In the genomic region with DNA sequence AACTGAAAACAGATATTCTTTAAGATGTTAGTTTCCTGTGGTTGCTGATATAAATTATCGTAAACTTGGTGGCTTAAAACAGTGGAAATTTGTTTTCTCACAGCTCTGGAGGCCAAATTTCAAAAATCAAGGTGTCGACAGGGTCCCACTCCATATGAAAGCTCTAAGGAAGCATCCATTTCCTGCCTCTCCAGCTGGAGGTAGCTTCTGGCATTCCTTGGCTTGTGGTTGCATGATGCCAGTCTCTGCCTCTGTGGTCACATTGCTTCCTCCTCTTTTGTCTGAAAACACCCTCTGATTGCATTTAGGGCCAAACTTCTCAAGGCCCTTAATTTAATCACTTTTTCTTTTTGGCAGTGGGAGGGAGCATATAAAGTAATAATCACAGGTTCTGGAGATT, we compare ENCODE assay signal across 23 cellular contexts.
"Had no signal": no experiment of that assay in that cellular context is flagged by ENCODE, and none has a peak within 500 bp of the region (broad histone marks: within the 10 kb centered on the region; RNA-seq: fewer than 3 reads in every experiment).

No MANE protein-coding gene starts in this region.

- H3K4me1 ChIP-seq: body of pancreas, breast epithelium, SJCRH30 had no signal

- DNase-seq: activated CD4-positive, alpha-beta T cell treated with anti-CD3 and anti-CD28 coated beads for 36 hours; activated CD4-positive, alpha-beta T cell treated with anti-CD3 and anti-CD28 coated beads, Interleukin-2, amount 10 ng/mL, durations not matched to agents 7 days and 5 days; activated CD4-positive, alpha-beta T cell treated with anti-CD3 and anti-CD28 coated beads, Interleukin-2, amount 50 U/mL, for 48 hours; activated CD8-positive, alpha-beta T cell treated with anti-CD3 and anti-CD28 coated beads, Interleukin-2, amount 10 ng/mL, durations not matched to agents 7 days and 5 days; activated gamma-delta T cell; activated naive CD4-positive, alpha-beta T cell treated with Interleukin-2 at 50 U/mL for 16 hours; activated naive CD8-positive, alpha-beta T cell treated with anti-CD3 and anti-CD28 coated beads, Interleukin-2, amount 10 ng/mL, durations not matched to agents 7 days and 5 days; activated T-cell treated with anti-CD3 and anti-CD28 coated beads, Interleukin-2, amount 50 U/mL, for 24 hours; amygdala; body of pancreas; NCI-H1048; NCI-H1436 treated with DMSO at 0.1 percent for 48 hours; NCI-H1694 treated with DMSO at 0.1 percent for 48 hours; NCI-H2029; NCI-H345; NCI-H524 treated with DMSO at 0.1 percent for 48 hours; SHP77; SJCRH30; T1000 had no signal

- H3K9me3 ChIP-seq: body of pancreas, breast epithelium, SJCRH30 had no signal

- H3K27me3 ChIP-seq: body of pancreas, breast epithelium, SJCRH30 had no signal

- H3K4me3 ChIP-seq: body of pancreas, breast epithelium, SJCRH30, SK-N-MC had no signal

- H3K36me3 ChIP-seq: breast epithelium, SJCRH30 had no signal

- ATAC-seq: activated CD4-positive, alpha-beta T cell treated with anti-CD3 and anti-CD28 coated beads for 36 hours; activated CD4-positive, CD25-positive, alpha-beta regulatory T cell treated with anti-CD3 and anti-CD28 coated beads, Interleukin-2, amount 50 U/mL, for 24 hours; activated CD8-positive, alpha-beta T cell treated with anti-CD3 and anti-CD28 coated beads, Interleukin-2, amount 10 ng/mL, durations not matched to agents 7 days and 5 days; body of pancreas; Panc1 had no signal

- H3K27ac ChIP-seq: body of pancreas, breast epithelium, SJCRH30, SK-N-MC had no signal
